2 cellular contexts compared by ENCODE assay signal in the genomic region with DNA sequence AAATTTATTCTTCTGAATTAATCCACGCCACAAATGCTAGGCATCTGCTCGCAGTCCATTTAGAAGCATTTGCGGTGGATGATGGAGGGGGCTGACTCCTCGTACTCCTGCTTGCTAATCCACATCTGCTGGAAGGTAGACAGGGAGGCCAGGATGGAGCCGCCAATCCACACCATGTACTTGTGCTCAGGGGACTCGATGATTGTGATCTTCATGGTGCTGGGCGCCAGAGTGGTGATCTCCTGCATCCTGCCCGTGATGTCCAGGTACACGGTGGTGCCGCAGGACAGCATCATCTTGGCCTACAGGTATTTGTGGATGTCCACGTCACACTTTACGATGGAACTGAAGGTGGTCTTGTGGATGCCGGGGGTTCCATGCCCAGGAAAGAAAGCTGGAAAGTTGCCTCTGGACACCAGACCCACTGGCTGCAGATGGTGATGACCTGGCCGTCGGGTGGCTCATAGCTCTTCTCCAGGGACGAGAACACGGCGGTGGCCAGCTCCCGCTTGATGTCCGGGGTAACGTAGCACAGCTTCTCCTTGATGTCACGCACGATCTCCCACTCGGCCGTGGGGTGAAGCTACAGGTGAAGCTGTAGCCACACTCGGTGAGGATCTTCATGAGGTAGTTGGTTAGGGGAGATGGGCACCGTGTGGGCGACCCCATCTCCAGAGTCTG.
TF ChIP-seq lines count a peak whose summit lies in the region.

No MANE protein-coding gene starts in this region.

TF ChIP-seq in IMR-90, 13 proteins besides CTCF, POLR2A, EP300 and RAD21:
- TF ChIP-seq MAFK (IDR thresholded peaks at IDR 0.05; ENCODE audit: low read depth, low read length) (no peak), CHD1 (IDR thresholded peaks at IDR 0.05; ENCODE audit: low read depth, low read length) (no peak), FOS (IDR thresholded peaks at IDR 0.05; ENCODE audit: low read depth, low read length) (no peak), BHLHE40 (IDR thresholded peaks at IDR 0.05; ENCODE audit: low read depth, low read length) (no peak), RFX5 (IDR thresholded peaks at IDR 0.05; ENCODE audit: low read depth, low read length) (no peak), CEBPB (IDR thresholded peaks at IDR 0.05; ENCODE audit: low read depth, low read length) (no peak), MXI1 (IDR thresholded peaks at IDR 0.05; ENCODE audit: borderline replicate concordance, low read depth, low read length) (no peak), MAZ (IDR thresholded peaks at IDR 0.05; ENCODE audit: borderline replicate concordance, low read depth, low read length) (no peak), NFE2L2 (IDR thresholded peaks at IDR 0.05; ENCODE audit: low read depth, low read length) (no peak), SMC3 (IDR thresholded peaks at IDR 0.05; ENCODE audit: low read depth, low read length) (no peak), RCOR1 (IDR thresholded peaks at IDR 0.05; ENCODE audit: insufficient replicate concordance, low read length) (no peak)
- TF ChIP-seq, protein P1, sequence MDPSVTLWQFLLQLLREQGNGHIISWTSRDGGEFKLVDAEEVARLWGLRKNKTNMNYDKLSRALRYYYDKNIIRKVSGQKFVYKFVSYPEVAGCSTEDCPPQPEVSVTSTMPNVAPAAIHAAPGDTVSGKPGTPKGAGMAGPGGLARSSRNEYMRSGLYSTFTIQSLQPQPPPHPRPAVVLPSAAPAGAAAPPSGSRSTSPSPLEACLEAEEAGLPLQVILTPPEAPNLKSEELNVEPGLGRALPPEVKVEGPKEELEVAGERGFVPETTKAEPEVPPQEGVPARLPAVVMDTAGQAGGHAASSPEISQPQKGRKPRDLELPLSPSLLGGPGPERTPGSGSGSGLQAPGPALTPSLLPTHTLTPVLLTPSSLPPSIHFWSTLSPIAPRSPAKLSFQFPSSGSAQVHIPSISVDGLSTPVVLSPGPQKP (IDR thresholded peaks at IDR 0.05; ENCODE audit: borderline replicate concordance, low read depth, low read length) = no peak
- TF ChIP-seq, protein P2, sequence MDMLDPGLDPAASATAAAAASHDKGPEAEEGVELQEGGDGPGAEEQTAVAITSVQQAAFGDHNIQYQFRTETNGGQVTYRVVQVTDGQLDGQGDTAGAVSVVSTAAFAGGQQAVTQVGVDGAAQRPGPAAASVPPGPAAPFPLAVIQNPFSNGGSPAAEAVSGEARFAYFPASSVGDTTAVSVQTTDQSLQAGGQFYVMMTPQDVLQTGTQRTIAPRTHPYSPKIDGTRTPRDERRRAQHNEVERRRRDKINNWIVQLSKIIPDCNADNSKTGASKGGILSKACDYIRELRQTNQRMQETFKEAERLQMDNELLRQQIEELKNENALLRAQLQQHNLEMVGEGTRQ (IDR thresholded peaks at IDR 0.05; ENCODE audit: low read depth, low read length) = no peak

TF ChIP-seq in HepG2, 621 proteins besides CTCF, POLR2A, EP300 and RAD21:
- no peak for TF ChIP-seq FOXK1 (CRISPR knock-in tag; IDR thresholded peaks at IDR 0.05; ENCODE audit: borderline replicate concordance, low read depth)
- 0 out of 2 replicates have a peak, but pooled peaks have one; percentile 15 for TF ChIP-seq NRL (CRISPR knock-in tag; IDR thresholded peaks at IDR 0.05; ENCODE audit: borderline replicate concordance)
